ENCODE assay signal across 8 cellular contexts in genomic region chr12:34219046-34219770, GRCh38.
DNase-seq lines count a peak whose midpoint lies in the region; ATAC-seq and TF ChIP-seq lines count a peak whose summit lies in the region.

No MANE protein-coding gene starts in this region.

- peak overlapping the region; percentile 53 for H2BK5ac ChIP-seq in neuronal stem cell (ENCODE audit: low read length)

- H3K18ac ChIP-seq in neuronal stem cell (ENCODE audit: low read length), result no peak overlapping the region

- DNase-seq in GM06990 (ENCODE audit: extremely low read depth, insufficient read length) (peak; percentile 15), neuronal stem cell (ENCODE audit: low spot score) (peak; percentile 1), osteocyte (ENCODE audit: extremely low spot score, unreplicated experiment) (no peak), EL (no peak), epidermal melanocyte (ENCODE audit: insufficient read length, low spot score) (no peak)

- H3K4me1 ChIP-seq in neuronal stem cell (ENCODE audit: control insufficient read depth in 2 of 2, insufficient read depth in 1 of 2, low read depth in 1 of 2, low read length in 2 of 2), result no peaks in the 10 kb centered on the region

- H3K23ac ChIP-seq in neuronal stem cell (ENCODE audit: low read depth, low read length, poor library complexity), result no peak overlapping the region

- TF ChIP-seq CTCF in GM06990 (IDR thresholded peaks at IDR 0.05; ENCODE audit: insufficient read depth, low read length, poor library complexity, severe bottlenecking) (no peak), osteocyte (IDR thresholded peaks at IDR 0.05) (no peak)

- H3K4me3 ChIP-seq in GM06990 (replicated peaks; ENCODE audit: low read depth, low read length) (peak overlapping the region; percentile 53), neuronal stem cell (ENCODE audit: low read length in 2 of 2) (peak overlapping the region in 1 of 2 donors; percentile 45)

- no peaks in the 10 kb centered on the region for H3K9me3 Mint-ChIP-seq in activated naive CD4-positive, alpha-beta T cell treated with anti-CD3 and anti-CD28 coated beads, Interleukin-2, amount 50 U/mL, for 24 hours
- H3K9me3 Mint-ChIP-seq in osteocyte (ENCODE audit: unreplicated experiment), result peaks cover 17% of the 10 kb centered on the region

- no peak overlapping the region for H3K14ac ChIP-seq in neuronal stem cell (ENCODE audit: low read length)

- H4K8ac ChIP-seq in neuronal stem cell (ENCODE audit: low read depth, low read length), result no peak overlapping the region

- H3K36me3 Mint-ChIP-seq in activated naive CD4-positive, alpha-beta T cell treated with anti-CD3 and anti-CD28 coated beads, Interleukin-2, amount 50 U/mL, for 24 hours, result no peaks in the 10 kb centered on the region
- no peaks in the 10 kb centered on the region for H3K36me3 Mint-ChIP-seq in osteocyte (ENCODE audit: unreplicated experiment)

- peaks cover 0 to 28% of the 10 kb centered on the region in 2 donors for H3K9me3 ChIP-seq in neuronal stem cell (replicated peaks in 1 of 2; ENCODE audit: control insufficient read depth in 2 of 2, insufficient read depth in 1 of 2, low read depth in 1 of 2, low read length in 2 of 2)

- H3K4me1 Mint-ChIP-seq in activated naive CD4-positive, alpha-beta T cell treated with anti-CD3 and anti-CD28 coated beads, Interleukin-2, amount 50 U/mL, for 24 hours, result peaks cover 6% of the 10 kb centered on the region
- no peaks in the 10 kb centered on the region for H3K4me1 Mint-ChIP-seq in osteocyte (ENCODE audit: unreplicated experiment)

- no peak overlapping the region for H2BK12ac ChIP-seq in neuronal stem cell (ENCODE audit: low read length)

- WGBS in neuronal stem cell (ENCODE audit: extremely low coverage in 2 of 2, insufficient read length in 2 of 2, insufficient replicate concordance in 1 of 2), 2 donors, result no CpG with 5 or more reads among the region's 42 CpGs

- H3K4ac ChIP-seq in neuronal stem cell (ENCODE audit: low read length), result no peak overlapping the region

- H3K27ac Mint-ChIP-seq in activated naive CD4-positive, alpha-beta T cell treated with anti-CD3 and anti-CD28 coated beads, Interleukin-2, amount 50 U/mL, for 24 hours, result no peak overlapping the region
- no peak overlapping the region for H3K27ac Mint-ChIP-seq in osteocyte (ENCODE audit: unreplicated experiment)

- no peak overlapping the region for H2AK5ac ChIP-seq in neuronal stem cell (ENCODE audit: low read depth, low read length)

- no peak overlapping the region for H4K91ac ChIP-seq in neuronal stem cell (ENCODE audit: low read depth, low read length, poor library complexity)

- H3K79me1 ChIP-seq in neuronal stem cell (ENCODE audit: low read depth, low read length), result peaks cover 4% of the 10 kb centered on the region

- H2BK120ac ChIP-seq in neuronal stem cell (ENCODE audit: low read depth, low read length), result no peak overlapping the region

- peak overlapping the region; percentile 11 for H2AFZ ChIP-seq in neuronal stem cell (ENCODE audit: low read length)

- H3K27ac ChIP-seq in neuronal stem cell (replicated peaks; ENCODE audit: low read length), result no peak overlapping the region

- peak overlapping the region; percentile 85 for H3K4me3 Mint-ChIP-seq in activated naive CD4-positive, alpha-beta T cell treated with anti-CD3 and anti-CD28 coated beads, Interleukin-2, amount 50 U/mL, for 24 hours
- no peak overlapping the region for H3K4me3 Mint-ChIP-seq in osteocyte (ENCODE audit: unreplicated experiment)

- H3K9ac ChIP-seq in neuronal stem cell (ENCODE audit: low read depth, low read length, poor library complexity), result no peak overlapping the region

- H3K36me3 ChIP-seq in GM06990 (ENCODE audit: control insufficient read depth, insufficient read depth, low read length), result no peaks in the 10 kb centered on the region
- no peaks in the 10 kb centered on the region for H3K36me3 ChIP-seq in neuronal stem cell (replicated peaks in 1 of 2; ENCODE audit: control insufficient read depth in 2 of 2, insufficient read depth in 2 of 2, low read length in 2 of 2)

- H2BK15ac ChIP-seq in neuronal stem cell (ENCODE audit: low read length), result no peak overlapping the region

- peaks cover 6% of the 10 kb centered on the region for H3K27me3 Mint-ChIP-seq in activated naive CD4-positive, alpha-beta T cell treated with anti-CD3 and anti-CD28 coated beads, Interleukin-2, amount 50 U/mL, for 24 hours
- H3K27me3 Mint-ChIP-seq in osteocyte (ENCODE audit: unreplicated experiment), result no peaks in the 10 kb centered on the region

- peak; percentile 15 for ATAC-seq in HG02970 (IDR thresholded peaks at IDR 0.05; ENCODE audit: low FRiP score, unreplicated experiment)
- no peak for ATAC-seq in GM18519 (IDR thresholded peaks at IDR 0.05; ENCODE audit: low FRiP score, unreplicated experiment)

- H3K4me2 ChIP-seq in neuronal stem cell (ENCODE audit: insufficient read depth, low read length, poor library complexity, severe bottlenecking), result no peak overlapping the region

- H3K27me3 ChIP-seq in GM06990 (replicated peaks; ENCODE audit: control insufficient read depth, insufficient read depth, low read length) (no peaks in the 10 kb centered on the region), neuronal stem cell (ENCODE audit: control insufficient read depth in 3 of 3, insufficient read depth in 3 of 3, low read depth in 1 of 3, low read length in 3 of 3) (no peaks in the 10 kb centered on the region)

Comparison
In these comparisons a context has a peak if more than half of its experiments do, and no peak if none do; other contexts are left out.
1. DNase-seq: peak in GM06990 (single experiment) and neuronal stem cell (single experiment); none in osteocyte (single experiment), EL (single experiment) and epidermal melanocyte (single experiment).